Comparison of ENCODE assay signal across 24 cellular contexts in the genomic region with DNA sequence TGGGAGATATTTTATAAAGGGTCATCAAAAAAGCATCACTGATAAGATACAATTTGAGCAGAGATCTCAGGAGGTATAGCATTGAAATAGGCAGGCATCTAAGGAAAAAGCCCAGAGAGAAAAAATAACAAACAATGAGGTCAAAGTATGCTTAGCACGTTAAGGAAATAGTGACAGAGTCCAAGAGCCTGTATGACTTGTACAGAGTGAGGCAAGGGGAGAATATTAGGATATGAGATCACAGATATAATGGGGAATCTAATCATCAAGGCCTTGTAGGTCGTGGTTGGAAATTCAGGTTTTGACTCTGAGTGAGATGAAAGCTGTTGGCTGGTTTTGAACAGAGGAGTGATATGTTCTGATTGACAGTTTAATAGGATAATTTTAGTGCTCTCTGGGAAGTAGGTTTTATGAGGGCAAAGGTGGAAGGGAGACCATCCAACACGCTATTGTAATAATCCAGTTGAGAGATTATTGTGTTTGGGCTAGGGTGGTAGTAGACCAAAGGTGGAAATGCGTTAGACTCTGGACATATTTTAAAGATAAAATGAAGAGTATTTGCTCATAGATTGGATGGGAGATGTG.
"Had no signal": no experiment of that assay in that cellular context is flagged by ENCODE, and none has a peak within 500 bp of the region (broad histone marks: within the 10 kb centered on the region; RNA-seq: fewer than 3 reads in every experiment).

No MANE protein-coding gene starts in this region.

- DNase-seq: esophagus squamous epithelium; foreskin fibroblast; glutamatergic neuron; immature natural killer cell; left cardiac atrium; left ventricle myocardium superior; mesenchymal stem cell; midbrain; naive B cell; psoas muscle; retina; right lobe of liver; stimulated activated CD4-positive, alpha-beta T cell treated with anti-CD3 and anti-CD28 coated beads, Interleukin-2, amount 100 ng/mL, for 24 hours; stimulated activated CD4-positive, alpha-beta T cell treated with anti-CD3 and anti-CD28 coated beads, Interleukin-4, amount 100 ng/mL, for 4 hours; stimulated activated naive B cell treated with anti-CD40 and anti-IgM and Interleukin-4, amounts not matched to agents 10 μg/mL and 1 μg/mL and 100 μg/mL, for 72 hours; stimulated activated naive CD8-positive, alpha-beta T cell treated with anti-CD3 and anti-CD28 coated beads, Interleukin-15, amount 100 ng/mL, for 72 hours; testis; upper lobe of right lung had no signal

- H3K9me3 ChIP-seq: esophagus squamous epithelium, gastroesophageal sphincter, right lobe of liver, testis, upper lobe of right lung, vagina had no signal

- ATAC-seq: gastroesophageal sphincter; left cardiac atrium; left ventricle myocardium superior; psoas muscle; right lobe of liver; stimulated activated naive B cell treated with anti-CD40 and anti-IgM and Interleukin-4, amounts not matched to agents 10 μg/mL and 1 μg/mL and 100 μg/mL, for 72 hours; stimulated activated naive CD8-positive, alpha-beta T cell treated with anti-CD3 and anti-CD28 coated beads, Interleukin-15, amount 100 ng/mL, for 72 hours; upper lobe of right lung had no signal

- H3K27me3 Mint-ChIP-seq: naive B cell; stimulated activated naive B cell treated with anti-CD40 and anti-IgM and Interleukin-4, amounts not matched to agents 10 μg/mL and 1 μg/mL and 100 μg/mL, for 72 hours; stimulated activated naive CD8-positive, alpha-beta T cell treated with anti-CD3 and anti-CD28 coated beads, Interleukin-15, amount 100 ng/mL, for 72 hours had no signal

- FAIRE-seq: keratinocyte had no signal

- H3K27me3 ChIP-seq: esophagus squamous epithelium, gastroesophageal sphincter, right lobe of liver, testis, tibial nerve, upper lobe of right lung, vagina had no signal

- H3K4me1 ChIP-seq: esophagus squamous epithelium, gastroesophageal sphincter, psoas muscle, right lobe of liver, testis, tibial nerve, upper lobe of right lung, vagina had no signal

- H3K36me3 ChIP-seq: esophagus squamous epithelium, gastroesophageal sphincter, right lobe of liver, tibial nerve, upper lobe of right lung, vagina had no signal

- H3K4me1 Mint-ChIP-seq: immature natural killer cell; naive B cell; nephron; stimulated activated naive B cell treated with anti-CD40 and anti-IgM and Interleukin-4, amounts not matched to agents 10 μg/mL and 1 μg/mL and 100 μg/mL, for 72 hours; stimulated activated naive CD8-positive, alpha-beta T cell treated with anti-CD3 and anti-CD28 coated beads, Interleukin-15, amount 100 ng/mL, for 72 hours had no signal

- H3K36me3 Mint-ChIP-seq: naive B cell; stimulated activated naive B cell treated with anti-CD40 and anti-IgM and Interleukin-4, amounts not matched to agents 10 μg/mL and 1 μg/mL and 100 μg/mL, for 72 hours had no signal

- H3K27ac Mint-ChIP-seq: immature natural killer cell; naive B cell; nephron; stimulated activated naive B cell treated with anti-CD40 and anti-IgM and Interleukin-4, amounts not matched to agents 10 μg/mL and 1 μg/mL and 100 μg/mL, for 72 hours had no signal

- H3K27ac ChIP-seq: esophagus squamous epithelium, gastroesophageal sphincter, psoas muscle, right lobe of liver, testis, tibial nerve, upper lobe of right lung, vagina had no signal

- H3K4me3 ChIP-seq: esophagus squamous epithelium, gastroesophageal sphincter, lung, psoas muscle, right lobe of liver, testis, tibial nerve, upper lobe of right lung, vagina had no signal

- H3K4me3 Mint-ChIP-seq: immature natural killer cell; naive B cell; nephron; stimulated activated naive B cell treated with anti-CD40 and anti-IgM and Interleukin-4, amounts not matched to agents 10 μg/mL and 1 μg/mL and 100 μg/mL, for 72 hours; stimulated activated naive CD8-positive, alpha-beta T cell treated with anti-CD3 and anti-CD28 coated beads, Interleukin-15, amount 100 ng/mL, for 72 hours had no signal
